14 cellular contexts compared by ENCODE assay signal in the genomic region with DNA sequence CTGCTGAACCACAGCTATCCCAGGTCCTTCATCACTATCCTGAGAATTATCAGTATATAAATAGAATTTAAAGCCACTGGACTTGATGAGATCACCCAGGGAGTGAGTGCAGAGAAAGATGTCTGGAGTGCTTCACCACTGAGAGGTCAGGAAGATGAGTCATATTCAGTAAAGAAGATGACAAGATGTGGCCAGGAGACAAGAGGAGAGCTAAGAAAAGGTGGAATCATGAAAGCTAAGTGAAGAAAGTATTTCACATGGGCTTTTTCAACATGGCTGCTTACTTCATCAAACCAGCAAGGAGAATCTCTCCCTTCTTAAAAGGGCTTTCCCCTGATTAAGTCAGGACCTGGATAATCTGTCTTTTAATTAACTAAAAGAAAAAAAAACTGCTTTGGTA. TPM values are rescaled to one million over a fixed set of nuclear protein-coding genes. Genes with fewer than 3 reads are reported as not detected.
DNase-seq lines count a peak whose midpoint lies in the region; ATAC-seq, FAIRE-seq and TF ChIP-seq lines count a peak whose summit lies in the region.
"Had no signal": no experiment of that assay in that cellular context is flagged by ENCODE, and none has a peak within 500 bp of the region (broad histone marks: within the 10 kb centered on the region; RNA-seq: fewer than 3 reads in every experiment).

No MANE protein-coding gene starts in this region.

- dilution Hi-C loops in endothelial cell of umbilical vein (cut with MboI; ENCODE audit: extremely low pct_ligation_motif_present, low sequenced_read_pairs): no loop called here

- no peak for TF ChIP-seq CTCF in endothelial cell of umbilical vein (IDR thresholded peaks at IDR 0.05; ENCODE audit: extremely low read depth in 1 of 2, insufficient read depth in 1 of 2, low read depth in 1 of 2, low read length in 2 of 2)
- TF ChIP-seq CTCF in smooth muscle cell (IDR thresholded peaks at IDR 0.05; ENCODE audit: borderline replicate concordance, insufficient read depth, poor library complexity, severe bottlenecking): no peak

- ATAC-seq in sciatic nerve: no peak
- ATAC-seq: activated CD8-positive, alpha-beta T cell treated with anti-CD3 and anti-CD28 coated beads, Interleukin-2, amount 10 ng/mL, durations not matched to agents 7 days and 5 days; HepG2 had no signal

- H3F3A ChIP-seq in smooth muscle cell (ENCODE audit: low read depth): no peaks in the 10 kb centered on the region

- H3K9me3 ChIP-seq in endothelial cell of umbilical vein (replicated peaks; ENCODE audit: control insufficient read depth, insufficient read depth, low read length) (no peaks in the 10 kb centered on the region), smooth muscle cell (replicated peaks; ENCODE audit: low read depth) (no peaks in the 10 kb centered on the region)

- H4K20me1 ChIP-seq in endothelial cell of umbilical vein (replicated peaks; ENCODE audit: control insufficient read depth, extremely low read depth, insufficient read depth, low read length) (no peaks in the 10 kb centered on the region), smooth muscle cell (ENCODE audit: low read depth) (no peaks in the 10 kb centered on the region)

- no peak for FAIRE-seq in endothelial cell of umbilical vein (lab: Jason Lieb, UNC)
- FAIRE-seq: HepG2, keratinocyte had no signal

- H3K27ac ChIP-seq in endothelial cell of umbilical vein (ENCODE audit: insufficient read depth, low read depth, low read length) (no peak overlapping the region), smooth muscle cell (ENCODE audit: low read depth) (peak overlapping the region; percentile 55)
- H3K27ac ChIP-seq: 22Rv1 had no signal

- no peaks in the 10 kb centered on the region for H3K36me3 ChIP-seq in endothelial cell of umbilical vein (ENCODE audit: control insufficient read depth in 2 of 2, extremely low read depth in 1 of 2, insufficient read depth in 2 of 2, low read length in 2 of 2)
- no peaks in the 10 kb centered on the region for H3K36me3 ChIP-seq in smooth muscle cell (ENCODE audit: low read depth)

- intact Hi-C loops in endothelial cell of umbilical vein (cut with micrococcal nuclease): no loop called here
- intact Hi-C loops in sciatic nerve (cut with DNase I): no loop called here

- H3K4me3 ChIP-seq in endothelial cell of umbilical vein (replicated peaks in 1 of 3; ENCODE audit: insufficient read depth in 1 of 3, low read depth in 1 of 3, low read length in 3 of 3) (no peak overlapping the region), smooth muscle cell (no peak overlapping the region)

- H3K4me1 Mint-ChIP-seq in activated naive CD8-positive, alpha-beta T cell treated with anti-CD3 and anti-CD28 coated beads for 36 hours: no peaks in the 10 kb centered on the region

- H3K79me2 ChIP-seq in endothelial cell of umbilical vein (ENCODE audit: control insufficient read depth, insufficient read depth, low read length) (no peaks in the 10 kb centered on the region), smooth muscle cell (ENCODE audit: low read depth) (no peaks in the 10 kb centered on the region)

- no peak overlapping the region for H2AFZ ChIP-seq in endothelial cell of umbilical vein (ENCODE audit: low read depth, low read length)
- H2AFZ ChIP-seq in smooth muscle cell (ENCODE audit: low read depth): no peak overlapping the region

- DNase-seq in DMS53 (lab: John Stamatoyannopoulos, UW) (peak; percentile 41), DMS53 treated with DMSO at 0.1 percent for 48 hours (lab: John Stamatoyannopoulos, UW; ENCODE audit: unreplicated experiment) (no peak), RPMI7951 (ENCODE audit: low read depth) (peak; percentile 85), endothelial cell of umbilical vein (ENCODE audit: low read depth, low spot score) (peak; percentile 21), smooth muscle cell (lab: John Stamatoyannopoulos, UW; ENCODE audit: unreplicated experiment) (no peak), sciatic nerve (ENCODE audit: low spot score) (no peak)
- DNase-seq in effector CD8-positive, alpha-beta T cell (lab: John Stamatoyannopoulos, UW): no peak
- DNase-seq in activated naive CD8-positive, alpha-beta T cell treated with anti-CD3 and anti-CD28 coated beads for 36 hours: no peak
- DNase-seq: activated CD8-positive, alpha-beta T cell treated with anti-CD3 and anti-CD28 coated beads, Interleukin-2, amount 10 ng/mL, durations not matched to agents 7 days and 5 days; GF-D8; stimulated activated CD4-positive, alpha-beta T cell treated with anti-CD3 and anti-CD28 coated beads, Interleukin-2, amount 100 ng/mL, for 24 hours had no signal

- H3K27ac Mint-ChIP-seq in activated naive CD8-positive, alpha-beta T cell treated with anti-CD3 and anti-CD28 coated beads for 36 hours: no peak overlapping the region
- H3K27ac Mint-ChIP-seq: activated CD8-positive, alpha-beta T cell treated with anti-CD3 and anti-CD28 coated beads, Interleukin-2, amount 10 ng/mL, durations not matched to agents 7 days and 5 days had no signal

- POLR2A ChIA-PET in endothelial cell of umbilical vein (lab: Charles Lee): no interaction called here

- TF ChIP-seq POLR2A in endothelial cell of umbilical vein (IDR thresholded peaks at IDR 0.05; ENCODE audit: low read depth, low read length): no peak

- no peaks in the 10 kb centered on the region for H3K27me3 ChIP-seq in endothelial cell of umbilical vein (ENCODE audit: control insufficient read depth in 2 of 2, insufficient read depth in 2 of 2, low read length in 2 of 2)
- H3K27me3 ChIP-seq in smooth muscle cell (ENCODE audit: low read depth): no peaks in the 10 kb centered on the region

- no peak overlapping the region for H3K4me3 Mint-ChIP-seq in activated naive CD8-positive, alpha-beta T cell treated with anti-CD3 and anti-CD28 coated beads for 36 hours
- H3K4me3 Mint-ChIP-seq: activated CD8-positive, alpha-beta T cell treated with anti-CD3 and anti-CD28 coated beads, Interleukin-2, amount 10 ng/mL, durations not matched to agents 7 days and 5 days had no signal

- H3K9ac ChIP-seq in endothelial cell of umbilical vein (replicated peaks; ENCODE audit: extremely low read depth, insufficient read depth, low read length): no peak overlapping the region
- no peak overlapping the region for H3K9ac ChIP-seq in smooth muscle cell (ENCODE audit: low read depth)

- no TSS peak for BruUV-seq in endothelial cell of umbilical vein (replicated peaks; lab: Mats Ljungman, UMichigan)

- H3K36me3 Mint-ChIP-seq in activated naive CD8-positive, alpha-beta T cell treated with anti-CD3 and anti-CD28 coated beads for 36 hours: no peaks in the 10 kb centered on the region

- H3K4me2 ChIP-seq in endothelial cell of umbilical vein (ENCODE audit: insufficient read depth, low read length): no peak overlapping the region
- no peak overlapping the region for H3K4me2 ChIP-seq in smooth muscle cell

- no peaks in the 10 kb centered on the region for H3K9me1 ChIP-seq in endothelial cell of umbilical vein (replicated peaks; ENCODE audit: control insufficient read depth, extremely low read depth, insufficient read depth, low read length)

- H3K4me1 ChIP-seq in endothelial cell of umbilical vein (ENCODE audit: control insufficient read depth, extremely low read depth, insufficient read depth, low read length) (peaks cover 5% of the 10 kb centered on the region), smooth muscle cell (ENCODE audit: low read depth) (no peaks in the 10 kb centered on the region)

- CTCF ChIA-PET in endothelial cell of umbilical vein (lab: Charles Lee): no interaction called here

- H3K27me3 Mint-ChIP-seq in activated naive CD8-positive, alpha-beta T cell treated with anti-CD3 and anti-CD28 coated beads for 36 hours: no peaks in the 10 kb centered on the region

- H3K9me3 Mint-ChIP-seq in activated naive CD8-positive, alpha-beta T cell treated with anti-CD3 and anti-CD28 coated beads for 36 hours: peaks cover 4% of the 10 kb centered on the region

TF ChIP-seq in endothelial cell of umbilical vein, 7 proteins besides CTCF, POLR2A, EP300 and RAD21:
- peak; percentile 64 for TF ChIP-seq GATA2 (IDR thresholded peaks at IDR 0.05; ENCODE audit: insufficient read depth, insufficient read length, low read depth, low read length)
- no peak for TF ChIP-seq POLR2AphosphoS5 (IDR thresholded peaks at IDR 0.05; ENCODE audit: insufficient read depth, low read depth, low read length)
- TF ChIP-seq JUN (IDR thresholded peaks at IDR 0.05; ENCODE audit: borderline replicate concordance, insufficient read depth, insufficient read length, low read depth): peak; percentile 60
- TF ChIP-seq MYC (IDR thresholded peaks at IDR 0.05; ENCODE audit: low read depth, low read length): no peak
- TF ChIP-seq, protein P1, sequence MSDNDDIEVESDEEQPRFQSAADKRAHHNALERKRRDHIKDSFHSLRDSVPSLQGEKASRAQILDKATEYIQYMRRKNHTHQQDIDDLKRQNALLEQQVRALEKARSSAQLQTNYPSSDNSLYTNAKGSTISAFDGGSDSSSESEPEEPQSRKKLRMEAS (IDR thresholded peaks at IDR 0.05; ENCODE audit: insufficient read depth, insufficient read length): no peak
- peak; percentile 77 for TF ChIP-seq FOS (IDR thresholded peaks at IDR 0.05; ENCODE audit: borderline replicate concordance, insufficient read depth, low read length)
- TF ChIP-seq EZH2 (IDR thresholded peaks at IDR 0.05; ENCODE audit: borderline replicate concordance, low read depth, low read length, severe bottlenecking): no peak

RNA-seq across cellular contexts. Expression of a gene that starts 9.1 kb away (rescaled TPM):
- 3.3 and 3.7 TPM in 2 replicates for total RNA-seq in RPMI7951 (2014; rRNA removed; shearing (Covaris generic))
- total RNA-seq in endothelial cell of umbilical vein (37.6 and 39.8 TPM in 2 replicates), smooth muscle cell (3.5 and 4.4 TPM in 2 replicates), sciatic nerve (17.8 TPM)
- polyA plus RNA-seq in endothelial cell of umbilical vein (6.8 and 10.7 TPM in 2 replicates), smooth muscle cell (3.4 and 6.1 TPM in 2 replicates)
- 15.5 and 17.7 TPM in 2 replicates for polyA plus RNA-seq in endothelial cell of umbilical vein (2011; cell fraction: cytosol; rRNA removed)
- 9.1 and 15.1 TPM in 2 replicates for polyA plus RNA-seq in endothelial cell of umbilical vein (2011; cell fraction: nucleus; rRNA removed)
- polyA plus RNA-seq in endothelial cell of umbilical vein (2012): 13.6 and 28.8 TPM in 2 replicates
- polyA minus RNA-seq in endothelial cell of umbilical vein: 12.9 and 17.3 TPM in 2 replicates
- polyA minus RNA-seq in endothelial cell of umbilical vein (2011; cell fraction: cytosol; rRNA and poly(A)+ RNA removed): not detected
- polyA minus RNA-seq in endothelial cell of umbilical vein (2011; cell fraction: nucleus; rRNA and poly(A)+ RNA removed): 10.2 and 12.3 TPM in 2 replicates
- total RNA-seq in activated naive CD8-positive, alpha-beta T cell treated with anti-CD3 and anti-CD28 coated beads for 36 hours: 1 to 10 TPM; 1.4 to 2.0 TPM
- total RNA-seq: HepG2 had no signal
- polyA plus RNA-seq: HepG2 had no signal

Comparison
In these comparisons a context has a peak if more than half of its experiments do, and no peak if none do; other contexts are left out.
1. DNase-seq: peak in DMS53 (single experiment), RPMI7951 (single experiment) and endothelial cell of umbilical vein (single experiment); none in DMS53 treated with DMSO at 0.1 percent for 48 hours (single experiment), smooth muscle cell (single experiment), sciatic nerve (single experiment), effector CD8-positive, alpha-beta T cell (single experiment) and activated naive CD8-positive, alpha-beta T cell treated with anti-CD3 and anti-CD28 coated beads for 36 hours (single experiment).